ENCODE assay signal across 1 cellular context in the genomic region with DNA sequence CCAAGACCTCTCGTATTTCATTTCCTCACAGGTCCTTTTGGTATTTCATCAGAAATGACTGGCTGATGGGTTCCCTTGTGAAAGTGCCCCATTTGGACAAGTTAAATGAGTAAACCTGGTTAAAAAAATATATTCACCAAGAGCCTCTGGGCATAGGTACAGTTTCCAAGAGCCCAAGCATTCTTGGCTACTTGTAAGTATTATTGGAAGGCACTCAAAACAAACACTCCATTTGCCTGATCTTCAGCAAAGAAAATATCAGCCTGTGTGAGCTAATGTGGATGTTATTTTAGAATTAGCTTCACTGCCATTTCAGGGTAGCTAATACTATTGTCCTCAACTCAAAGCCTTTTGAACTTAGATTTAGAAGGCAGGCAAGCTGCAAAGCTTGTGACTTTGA.
TF ChIP-seq lines count a peak whose summit lies in the region.

No MANE protein-coding gene starts in this region.

TF ChIP-seq in H1, 55 proteins besides CTCF, POLR2A, EP300 and RAD21 (continued from another document):
- TF ChIP-seq EGR1 (IDR thresholded peaks at IDR 0.05; ENCODE audit: borderline replicate concordance, low read depth, low read length), result no peak
